24 cellular contexts compared by ENCODE assay signal in genomic region chr19:30148803-30149202, GRCh38.
"Had no signal": no experiment of that assay in that cellular context is flagged by ENCODE, and none has a peak within 500 bp of the region (broad histone marks: within the 10 kb centered on the region; RNA-seq: fewer than 3 reads in every experiment).

No MANE protein-coding gene starts in this region.

- H3K9ac ChIP-seq: parathyroid adenoma had no signal

- H3K36me3 ChIP-seq: esophagus muscularis mucosa, gastroesophageal sphincter, heart left ventricle, prostate gland, right atrium auricular region, suprapubic skin, transverse colon had no signal

- H3K4me1 Mint-ChIP-seq: memory B cell, natural killer cell had no signal

- H3K36me3 Mint-ChIP-seq: memory B cell, natural killer cell had no signal

- H2AFZ ChIP-seq: hepatocyte, parathyroid adenoma had no signal

- DNase-seq: dermis blood vessel endothelial cell; effector memory CD4-positive, alpha-beta T cell; foreskin keratinocyte; kidney; natural killer cell; stimulated activated CD4-positive, alpha-beta T cell treated with anti-CD3 and anti-CD28 coated beads, Interleukin-15, amount 100 ng/mL, for 24 hours; stimulated activated CD4-positive, alpha-beta T cell treated with anti-CD3 and anti-CD28 coated beads, Interleukin-2, amount 100 ng/mL, for 48 hours; stimulated activated CD8-positive, alpha-beta memory T cell treated with anti-CD3 and anti-CD28 coated beads, Interleukin-4, amount 100 ng/mL, for 48 hours; stimulated activated naive CD4-positive, alpha-beta T cell; stimulated activated naive CD8-positive, alpha-beta T cell treated with anti-CD3 and anti-CD28 coated beads, Interleukin-15, amount 100 ng/mL, for 72 hours; transverse colon had no signal

- H3K4me3 Mint-ChIP-seq: memory B cell; natural killer cell; stimulated activated naive CD8-positive, alpha-beta T cell treated with anti-CD3 and anti-CD28 coated beads, Interleukin-15, amount 100 ng/mL, for 72 hours had no signal

- H3K27ac Mint-ChIP-seq: memory B cell; natural killer cell; stimulated activated naive CD8-positive, alpha-beta T cell treated with anti-CD3 and anti-CD28 coated beads, Interleukin-15, amount 100 ng/mL, for 72 hours had no signal

- H3K27me3 ChIP-seq: foreskin keratinocyte, hepatocyte, right atrium auricular region had no signal

- H3K4me2 ChIP-seq: hepatocyte had no signal

- H3K9me3 Mint-ChIP-seq: memory B cell; natural killer cell; stimulated activated naive CD8-positive, alpha-beta T cell treated with anti-CD3 and anti-CD28 coated beads, Interleukin-15, amount 100 ng/mL, for 72 hours had no signal

- H3K27ac ChIP-seq: coronary artery, esophagus muscularis mucosa, foreskin keratinocyte, gastroesophageal sphincter, heart left ventricle, hepatocyte, parathyroid adenoma, prostate gland, right atrium auricular region, skin epidermis, suprapubic skin, transverse colon had no signal

- H3K4me3 ChIP-seq: coronary artery, esophagus muscularis mucosa, gastroesophageal sphincter, heart left ventricle, hepatocyte, lung, prostate gland, right atrium auricular region, skin epidermis, suprapubic skin, transverse colon had no signal

- H3K4me1 ChIP-seq: esophagus muscularis mucosa, foreskin keratinocyte, gastroesophageal sphincter, heart left ventricle, parathyroid adenoma, prostate gland, right atrium auricular region, suprapubic skin, transverse colon had no signal

- ATAC-seq: foreskin keratinocyte; gastroesophageal sphincter; heart left ventricle; left lobe of liver; natural killer cell; stimulated activated naive CD8-positive, alpha-beta T cell treated with anti-CD3 and anti-CD28 coated beads, Interleukin-15, amount 100 ng/mL, for 72 hours had no signal

- H3K9me3 ChIP-seq: esophagus muscularis mucosa, gastroesophageal sphincter, heart left ventricle, prostate gland, right atrium auricular region, suprapubic skin, transverse colon had no signal
